ENCODE assay signal across 16 cellular contexts in genomic region chr1:20271498-20272400, GRCh38. TPM values are rescaled to one million over a fixed set of nuclear protein-coding genes. Genes with fewer than 3 reads are reported as not detected.
DNase-seq lines count a peak whose midpoint lies in the region; ATAC-seq and TF ChIP-seq lines count a peak whose summit lies in the region.
"Had no signal": no experiment of that assay in that cellular context is flagged by ENCODE, and none has a peak within 500 bp of the region (broad histone marks: within the 10 kb centered on the region; RNA-seq: fewer than 3 reads in every experiment).

No MANE protein-coding gene starts in this region.

- no peaks in the 10 kb centered on the region for H3K4me1 ChIP-seq in osteoblast (ENCODE audit: insufficient read depth, low read length)
- no peaks in the 10 kb centered on the region for H3K4me1 ChIP-seq in psoas muscle

- H3K36me3 Mint-ChIP-seq in activated CD4-positive, alpha-beta T cell treated with anti-CD3 and anti-CD28 coated beads for 36 hours (ENCODE audit: low read depth), result no peaks in the 10 kb centered on the region

- no peak overlapping the region for H3K4me3 Mint-ChIP-seq in activated CD4-positive, alpha-beta T cell treated with anti-CD3 and anti-CD28 coated beads for 36 hours
- H3K4me3 Mint-ChIP-seq: activated CD4-positive, alpha-beta memory T cell treated with anti-CD3 and anti-CD28 coated beads, Interleukin-2, amount 10 ng/mL, durations not matched to agents 7 days and 5 days; activated T-helper 1 cell treated with anti-CD3 and anti-CD28 coated beads, Interleukin-12 subunit alpha, Interleukin-12 subunit beta, Interleukin-2, Interleukin-4 antibody, amounts not matched to agents 30 ng/mL and 10 ng/mL and 1 ng/mL, durations not matched to agents 14 hours and 24 hours and 36 hours had no signal

- H3K4me1 Mint-ChIP-seq in activated CD4-positive, alpha-beta T cell treated with anti-CD3 and anti-CD28 coated beads for 36 hours, result no peaks in the 10 kb centered on the region
- H3K4me1 Mint-ChIP-seq: activated CD4-positive, alpha-beta memory T cell treated with anti-CD3 and anti-CD28 coated beads, Interleukin-2, amount 10 ng/mL, durations not matched to agents 7 days and 5 days had no signal

- H3K9me3 Mint-ChIP-seq in activated CD4-positive, alpha-beta T cell treated with anti-CD3 and anti-CD28 coated beads for 36 hours (ENCODE audit: low read depth), result peaks cover 5% of the 10 kb centered on the region
- H3K9me3 Mint-ChIP-seq: activated CD4-positive, alpha-beta memory T cell treated with anti-CD3 and anti-CD28 coated beads, Interleukin-2, amount 10 ng/mL, durations not matched to agents 7 days and 5 days had no signal

- intact Hi-C loops in activated CD4-positive, alpha-beta T cell treated with anti-CD3 and anti-CD28 coated beads for 36 hours (cut with DNase I, micrococcal nuclease), result no loop called here
- intact Hi-C loops in psoas muscle (cut with DNase I), result no loop called here

- H3K27ac ChIP-seq in osteoblast (ENCODE audit: low read depth, low read length), result no peak overlapping the region
- H3K27ac ChIP-seq in psoas muscle, result no peak overlapping the region
- H3K27ac ChIP-seq: SJSA1 had no signal

- CTCF ChIA-PET in activated CD4-positive, alpha-beta T cell treated with anti-CD3 and anti-CD28 coated beads for 36 hours (lab: Charles Lee), result interaction anchor here (0.8 kb wide), 1 partner anchor 42 kb away, joined by 3 read pairs; no protein-coding TSS in a partner anchor

- DNase-seq in activated CD4-positive, alpha-beta T cell treated with anti-CD3 and anti-CD28 coated beads for 36 hours, result no peak
- DNase-seq in activated CD4-positive, alpha-beta T cell treated with anti-CD3 and anti-CD28 coated beads, Interleukin-2, amount 50 U/mL, for 48 hours, result no peak
- DNase-seq in NAMALWA (ENCODE audit: low spot score) (peak; percentile 9), epidermal melanocyte (ENCODE audit: insufficient read length, low spot score) (peak; percentile 3), osteoblast (ENCODE audit: insufficient read length, low spot score, missing footprints) (no peak), pons (ENCODE audit: low spot score) (no peak), psoas muscle (no peak), left lobe of liver (ENCODE audit: low spot score) (no peak)
- DNase-seq: activated CD4-positive, alpha-beta memory T cell treated with anti-CD3 and anti-CD28 coated beads, Interleukin-2, amount 10 ng/mL, durations not matched to agents 7 days and 5 days; amniotic stem cell; midbrain; NCI-H2029 had no signal

- no peaks in the 10 kb centered on the region for H3K79me2 ChIP-seq in osteoblast (ENCODE audit: insufficient read depth, low read length)

- H3K27me3 ChIP-seq in osteoblast (ENCODE audit: insufficient read depth, low read length) (peaks cover 30% of the 10 kb centered on the region), psoas muscle (ENCODE audit: insufficient read depth in 3 of 3, low read length in 2 of 3) (no peaks in the 10 kb centered on the region)
- H3K27me3 ChIP-seq: SJSA1 had no signal

- no peaks in the 10 kb centered on the region for H4K20me1 ChIP-seq in osteoblast (ENCODE audit: insufficient read depth, low read length)

- peak; percentile 13 for TF ChIP-seq CTCF in osteoblast (IDR thresholded peaks at IDR 0.05; ENCODE audit: extremely low read depth, low read depth, low read length)
- TF ChIP-seq CTCF in psoas muscle (IDR thresholded peaks at IDR 0.05), result no peak

- 58 to 63% (median 60%) methylated on average over 11 of the region's 11 CpGs for WGBS in psoas muscle, 3 donors

- POLR2A ChIA-PET in activated CD4-positive, alpha-beta T cell treated with anti-CD3 and anti-CD28 coated beads for 36 hours (lab: Charles Lee), result no interaction called here

- H3K9me3 ChIP-seq in osteoblast (ENCODE audit: low read depth, low read length) (no peaks in the 10 kb centered on the region), psoas muscle (no peaks in the 10 kb centered on the region)

- H2AFZ ChIP-seq in osteoblast (ENCODE audit: low read length), result no peak overlapping the region

- H3K36me3 ChIP-seq in osteoblast (ENCODE audit: insufficient read depth, low read length) (no peaks in the 10 kb centered on the region), psoas muscle (ENCODE audit: insufficient read depth in 1 of 2, low read depth in 1 of 2) (no peaks in the 10 kb centered on the region)
- H3K36me3 ChIP-seq: SJSA1 had no signal

- no peak overlapping the region for H3K4me2 ChIP-seq in osteoblast (ENCODE audit: insufficient read depth, low read length)

- H3K4me3 ChIP-seq in osteoblast (ENCODE audit: insufficient read depth, low read length) (no peak overlapping the region), psoas muscle (no peak overlapping the region)
- H3K4me3 ChIP-seq: SJSA1 had no signal

- peaks cover 28% of the 10 kb centered on the region for H3K27me3 Mint-ChIP-seq in activated CD4-positive, alpha-beta T cell treated with anti-CD3 and anti-CD28 coated beads for 36 hours

- peak overlapping the region; percentile 37 for H3K27ac Mint-ChIP-seq in activated CD4-positive, alpha-beta T cell treated with anti-CD3 and anti-CD28 coated beads for 36 hours
- H3K27ac Mint-ChIP-seq: activated CD4-positive, alpha-beta memory T cell treated with anti-CD3 and anti-CD28 coated beads, Interleukin-2, amount 10 ng/mL, durations not matched to agents 7 days and 5 days; activated T-helper 1 cell treated with anti-CD3 and anti-CD28 coated beads, Interleukin-12 subunit alpha, Interleukin-12 subunit beta, Interleukin-2, Interleukin-4 antibody, amounts not matched to agents 30 ng/mL and 10 ng/mL and 1 ng/mL, durations not matched to agents 14 hours and 24 hours and 36 hours had no signal

- ATAC-seq in activated CD4-positive, alpha-beta T cell treated with anti-CD3 and anti-CD28 coated beads for 36 hours, result no peak
- ATAC-seq in psoas muscle, result no peak
- no peak for ATAC-seq in left lobe of liver

RNA-seq across cellular contexts. Expression of gene VWA5B1, which starts 18.9 kb away (rescaled TPM):
- not detected for total RNA-seq in activated CD4-positive, alpha-beta T cell treated with anti-CD3 and anti-CD28 coated beads for 36 hours
- total RNA-seq in osteoblast (not detected in 2 replicates), psoas muscle (under 1 TPM in 2 of 4 donors, not detected in 2; 0.12 to 0.17 TPM), left lobe of liver (not detected)
- polyA plus RNA-seq in psoas muscle, result under 1 TPM in 1 of 3 donors, not detected in 2; under 0.01 TPM
- total RNA-seq: activated CD4-positive, alpha-beta memory T cell treated with anti-CD3 and anti-CD28 coated beads, Interleukin-2, amount 10 ng/mL, durations not matched to agents 7 days and 5 days; dermis microvascular lymphatic vessel endothelial cell; posterior vena cava; SJSA1 had no signal

Comparison
In these comparisons a context has a peak if more than half of its experiments do, and no peak if none do; other contexts are left out.
1. DNase-seq: peak in NAMALWA (single experiment) and epidermal melanocyte (single experiment); none in activated CD4-positive, alpha-beta T cell treated with anti-CD3 and anti-CD28 coated beads for 36 hours (single experiment), activated CD4-positive, alpha-beta T cell treated with anti-CD3 and anti-CD28 coated beads, Interleukin-2, amount 50 U/mL, for 48 hours (0 of 2), osteoblast (single experiment), pons (single experiment), psoas muscle (0 of 2) and left lobe of liver (single experiment).